Comparison of ENCODE assay signal across 1 cellular context in the genomic region with DNA sequence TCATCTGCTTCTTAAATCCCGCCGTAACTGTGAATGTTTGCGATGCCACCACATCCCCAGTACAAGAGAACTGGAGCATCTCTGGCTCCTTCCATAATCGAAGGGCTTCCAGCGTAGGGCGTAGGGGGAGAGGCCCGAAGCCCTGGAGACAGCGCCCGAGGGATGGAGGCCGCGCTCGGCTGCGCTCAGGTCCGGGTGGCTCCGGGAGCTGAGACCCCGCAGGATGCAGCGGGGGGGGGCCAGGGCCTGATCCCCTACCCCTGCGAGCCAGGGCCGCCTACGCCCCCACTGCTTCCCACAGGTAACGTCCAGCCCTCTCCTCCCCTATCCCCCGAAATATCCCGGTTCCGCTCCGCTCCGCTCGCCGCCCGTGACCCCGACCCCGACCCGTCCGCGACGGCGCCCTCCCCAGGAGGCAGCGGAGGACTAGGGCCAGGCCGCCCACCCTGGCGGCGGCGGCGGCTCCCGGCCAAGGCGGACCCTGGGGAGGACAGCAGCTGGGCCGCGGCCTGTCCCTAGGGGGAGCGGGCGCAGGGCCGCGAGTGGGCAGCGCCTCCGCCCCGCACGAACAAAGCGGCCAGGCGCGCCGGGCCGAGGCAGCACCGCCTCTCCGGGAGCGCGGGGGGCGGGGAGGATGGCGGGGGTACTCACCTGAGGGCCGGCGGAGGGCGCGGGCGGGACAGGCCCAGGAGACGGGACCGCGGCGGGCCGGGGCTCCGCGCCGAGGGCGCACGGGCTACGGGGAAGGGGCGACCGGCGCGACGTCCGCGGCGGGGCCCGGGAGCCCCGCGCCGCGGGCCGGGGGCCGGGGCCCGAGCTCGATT.
TF ChIP-seq lines count a peak whose summit lies in the region.

No MANE protein-coding gene starts in this region.

TF ChIP-seq in K562, 482 proteins besides CTCF, POLR2A, EP300 and RAD21 (continued from another document):
- TF ChIP-seq IRF2 (CRISPR knock-in tag; IDR thresholded peaks at IDR 0.05) (no peak), HIVEP1 (CRISPR knock-in tag; IDR thresholded peaks at IDR 0.05) (0 out of 2 replicates have a peak, but pooled peaks have one; percentile 36), SOX6 (IDR thresholded peaks at IDR 0.05) (no peak), PTBP1 (IDR thresholded peaks at IDR 0.05; ENCODE audit: low read depth, low read length) (no peak), RBFOX2 (IDR thresholded peaks at IDR 0.05; ENCODE audit: low read depth, low read length) (peak; percentile 63), RBM15 (IDR thresholded peaks at IDR 0.05; ENCODE audit: insufficient read depth, low read length) (no peak), FOXK1 (CRISPR knock-in tag; IDR thresholded peaks at IDR 0.05; ENCODE audit: borderline replicate concordance) (no peak), SNIP1 (IDR thresholded peaks at IDR 0.05; ENCODE audit: low read depth) (no peak), KLF13 (tag; IDR thresholded peaks at IDR 0.05; ENCODE audit: borderline replicate concordance, low read depth) (no peak), NCOA6 (IDR thresholded peaks at IDR 0.05) (no peak), RBM17 (IDR thresholded peaks at IDR 0.05; ENCODE audit: borderline replicate concordance, low read depth, low read length) (no peak), PHF8 (IDR thresholded peaks at IDR 0.05; ENCODE audit: borderline replicate concordance, low read length) (peak; percentile 20; the same call in 1 of the 2 replicates), ZFPM2 (CRISPR knock-in tag; IDR thresholded peaks at IDR 0.05) (no peak), GABPB1 (CRISPR knock-in tag; IDR thresholded peaks at IDR 0.05) (no peak), MED1 (CRISPR knock-in tag; IDR thresholded peaks at IDR 0.05; ENCODE audit: borderline replicate concordance) (no peak), NFIC (IDR thresholded peaks at IDR 0.05) (0 out of 2 replicates have a peak, but pooled peaks have one; percentile 11), SMARCA4 (IDR thresholded peaks at IDR 0.05) (no peak), MIER1 (IDR thresholded peaks at IDR 0.05; ENCODE audit: low read depth) (no peak), SMARCB1 (IDR thresholded peaks at IDR 0.05; ENCODE audit: insufficient read length, low read depth) (no peak), PTTG1 (tag; IDR thresholded peaks at IDR 0.05; ENCODE audit: low read depth) (no peak), CTBP1 (IDR thresholded peaks at IDR 0.05; ENCODE audit: borderline replicate concordance) (no peak; the same call in 1 of the 2 replicates), MYBL2 (IDR thresholded peaks at IDR 0.05; ENCODE audit: low read depth) (no peak), MYBL2 (CRISPR knock-in tag; IDR thresholded peaks at IDR 0.05; ENCODE audit: borderline replicate concordance) (no peak), ZNF445 (CRISPR knock-in tag; IDR thresholded peaks at IDR 0.05; ENCODE audit: low read depth) (no peak), TAF15 (IDR thresholded peaks at IDR 0.05; ENCODE audit: low read depth, low read length) (no peak), CC2D1A (IDR thresholded peaks at IDR 0.05) (no peak), MCM2 (IDR thresholded peaks at IDR 0.05; ENCODE audit: low read depth) (no peak), ZBTB8A (IDR thresholded peaks at IDR 0.05; ENCODE audit: partially characterized antibody) (no peak)
- TF ChIP-seq, protein P1, sequence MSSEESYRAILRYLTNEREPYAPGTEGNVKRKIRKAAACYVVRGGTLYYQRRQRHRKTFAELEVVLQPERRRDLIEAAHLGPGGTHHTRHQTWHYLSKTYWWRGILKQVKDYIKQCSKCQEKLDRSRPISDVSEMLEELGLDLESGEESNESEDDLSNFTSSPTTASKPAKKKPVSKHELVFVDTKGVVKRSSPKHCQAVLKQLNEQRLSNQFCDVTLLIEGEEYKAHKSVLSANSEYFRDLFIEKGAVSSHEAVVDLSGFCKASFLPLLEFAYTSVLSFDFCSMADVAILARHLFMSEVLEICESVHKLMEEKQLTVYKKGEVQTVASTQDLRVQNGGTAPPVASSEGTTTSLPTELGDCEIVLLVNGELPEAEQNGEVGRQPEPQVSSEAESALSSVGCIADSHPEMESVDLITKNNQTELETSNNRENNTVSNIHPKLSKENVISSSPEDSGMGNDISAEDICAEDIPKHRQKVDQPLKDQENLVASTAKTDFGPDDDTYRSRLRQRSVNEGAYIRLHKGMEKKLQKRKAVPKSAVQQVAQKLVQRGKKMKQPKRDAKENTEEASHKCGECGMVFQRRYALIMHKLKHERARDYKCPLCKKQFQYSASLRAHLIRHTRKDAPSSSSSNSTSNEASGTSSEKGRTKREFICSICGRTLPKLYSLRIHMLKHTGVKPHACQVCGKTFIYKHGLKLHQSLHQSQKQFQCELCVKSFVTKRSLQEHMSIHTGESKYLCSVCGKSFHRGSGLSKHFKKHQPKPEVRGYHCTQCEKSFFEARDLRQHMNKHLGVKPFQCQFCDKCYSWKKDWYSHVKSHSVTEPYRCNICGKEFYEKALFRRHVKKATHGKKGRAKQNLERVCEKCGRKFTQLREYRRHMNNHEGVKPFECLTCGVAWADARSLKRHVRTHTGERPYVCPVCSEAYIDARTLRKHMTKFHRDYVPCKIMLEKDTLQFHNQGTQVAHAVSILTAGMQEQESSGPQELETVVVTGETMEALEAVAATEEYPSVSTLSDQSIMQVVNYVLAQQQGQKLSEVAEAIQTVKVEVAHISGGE (CRISPR knock-in tag; IDR thresholded peaks at IDR 0.05) = no peak
- TF ChIP-seq, protein P2, sequence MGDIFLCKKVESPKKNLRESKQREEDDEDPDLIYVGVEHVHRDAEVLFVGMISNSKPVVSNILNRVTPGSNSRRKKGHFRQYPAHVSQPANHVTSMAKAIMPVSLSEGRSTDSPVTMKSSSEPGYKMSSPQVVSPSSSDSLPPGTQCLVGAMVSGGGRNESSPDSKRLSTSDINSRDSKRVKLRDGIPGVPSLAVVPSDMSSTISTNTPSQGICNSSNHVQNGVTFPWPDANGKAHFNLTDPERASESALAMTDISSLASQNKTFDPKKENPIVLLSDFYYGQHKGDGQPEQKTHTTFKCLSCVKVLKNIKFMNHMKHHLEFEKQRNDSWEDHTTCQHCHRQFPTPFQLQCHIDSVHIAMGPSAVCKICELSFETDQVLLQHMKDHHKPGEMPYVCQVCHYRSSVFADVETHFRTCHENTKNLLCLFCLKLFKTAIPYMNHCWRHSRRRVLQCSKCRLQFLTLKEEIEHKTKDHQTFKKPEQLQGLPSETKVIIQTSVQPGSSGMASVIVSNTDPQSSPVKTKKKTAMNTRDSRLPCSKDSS (IDR thresholded peaks at IDR 0.05; ENCODE audit: low read depth, partially characterized antibody) = no peak
- TF ChIP-seq, protein P3, sequence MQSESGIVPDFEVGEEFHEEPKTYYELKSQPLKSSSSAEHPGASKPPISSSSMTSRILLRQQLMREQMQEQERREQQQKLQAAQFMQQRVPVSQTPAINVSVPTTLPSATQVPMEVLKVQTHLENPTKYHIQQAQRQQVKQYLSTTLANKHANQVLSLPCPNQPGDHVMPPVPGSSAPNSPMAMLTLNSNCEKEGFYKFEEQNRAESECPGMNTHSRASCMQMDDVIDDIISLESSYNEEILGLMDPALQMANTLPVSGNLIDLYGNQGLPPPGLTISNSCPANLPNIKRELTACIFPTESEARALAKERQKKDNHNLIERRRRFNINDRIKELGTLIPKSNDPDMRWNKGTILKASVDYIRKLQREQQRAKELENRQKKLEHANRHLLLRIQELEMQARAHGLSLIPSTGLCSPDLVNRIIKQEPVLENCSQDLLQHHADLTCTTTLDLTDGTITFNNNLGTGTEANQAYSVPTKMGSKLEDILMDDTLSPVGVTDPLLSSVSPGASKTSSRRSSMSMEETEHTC (IDR thresholded peaks at IDR 0.05) = no peak
- TF ChIP-seq, protein P4, sequence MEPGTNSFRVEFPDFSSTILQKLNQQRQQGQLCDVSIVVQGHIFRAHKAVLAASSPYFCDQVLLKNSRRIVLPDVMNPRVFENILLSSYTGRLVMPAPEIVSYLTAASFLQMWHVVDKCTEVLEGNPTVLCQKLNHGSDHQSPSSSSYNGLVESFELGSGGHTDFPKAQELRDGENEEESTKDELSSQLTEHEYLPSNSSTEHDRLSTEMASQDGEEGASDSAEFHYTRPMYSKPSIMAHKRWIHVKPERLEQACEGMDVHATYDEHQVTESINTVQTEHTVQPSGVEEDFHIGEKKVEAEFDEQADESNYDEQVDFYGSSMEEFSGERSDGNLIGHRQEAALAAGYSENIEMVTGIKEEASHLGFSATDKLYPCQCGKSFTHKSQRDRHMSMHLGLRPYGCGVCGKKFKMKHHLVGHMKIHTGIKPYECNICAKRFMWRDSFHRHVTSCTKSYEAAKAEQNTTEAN (CRISPR knock-in tag; IDR thresholded peaks at IDR 0.05) = no peak
TF ChIP-seq in K562: peak in this region for 18.
